In the genomic region with DNA sequence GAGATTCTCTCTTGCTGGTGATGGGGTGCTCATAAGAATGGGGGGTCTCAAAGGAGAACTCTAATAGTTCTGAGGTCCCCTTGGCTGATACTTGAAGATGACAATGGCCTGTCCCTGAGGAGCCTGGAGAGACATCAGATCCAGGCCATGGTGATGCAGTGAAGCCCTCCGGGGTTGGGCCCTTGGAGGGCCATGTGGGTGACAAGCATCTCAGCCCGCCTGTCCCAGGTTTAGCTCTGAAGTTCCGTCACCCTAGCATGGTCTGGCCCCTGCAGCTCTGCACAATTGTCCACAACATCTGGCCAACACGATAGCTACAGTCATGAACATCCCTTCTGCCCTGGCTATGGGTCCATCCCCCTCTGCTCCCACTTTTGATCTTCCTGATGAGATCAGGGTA, we compare ENCODE assay signal across 28 cellular contexts.
"Had no signal": no experiment of that assay in that cellular context is flagged by ENCODE, and none has a peak within 500 bp of the region (broad histone marks: within the 10 kb centered on the region; RNA-seq: fewer than 3 reads in every experiment).

No MANE protein-coding gene starts in this region.

- H3K9ac ChIP-seq: parathyroid adenoma had no signal

- H3K27ac ChIP-seq: colonic mucosa, esophagus muscularis mucosa, foreskin keratinocyte, gastroesophageal sphincter, heart left ventricle, hepatocyte, left lung, parathyroid adenoma, suprapubic skin, transverse colon had no signal

- H3K4me1 ChIP-seq: colonic mucosa, esophagus muscularis mucosa, foreskin keratinocyte, gastroesophageal sphincter, parathyroid adenoma, suprapubic skin, transverse colon had no signal

- DNase-seq: colonic mucosa; effector memory CD4-positive, alpha-beta T cell; foreskin keratinocyte; heart left ventricle; left cardiac atrium; left lung; mesenchymal stem cell; mucosa of descending colon; naive B cell; stimulated activated CD4-positive, alpha-beta T cell treated with anti-CD3 and anti-CD28 coated beads, Interleukin-12 subunit alpha, Interleukin-12 subunit beta, amount 100 ng/mL, for 4 hours; stimulated activated CD4-positive, alpha-beta T cell treated with anti-CD3 and anti-CD28 coated beads, Interleukin-4, amount 100 ng/mL, for 1 hour; stimulated activated naive CD4-positive, alpha-beta T cell; transverse colon had no signal

- H2AFZ ChIP-seq: hepatocyte, parathyroid adenoma had no signal

- H3K4me2 ChIP-seq: hepatocyte, smooth muscle cell had no signal

- H3K36me3 Mint-ChIP-seq: natural killer cell treated with Interleukin-12 subunit alpha and Interleukin-12 subunit beta and Interleukin-15 and Interleukin-18, amount 100 ng/mL, for 72 hours had no signal

- ATAC-seq: foreskin keratinocyte, gastroesophageal sphincter, heart left ventricle, left cardiac atrium, left lung, mucosa of descending colon, sciatic nerve had no signal

- H3K36me3 ChIP-seq: colonic mucosa, esophagus muscularis mucosa, gastroesophageal sphincter, heart left ventricle, left lung, suprapubic skin, transverse colon had no signal

- H3K27me3 ChIP-seq: colonic mucosa, esophagus muscularis mucosa, gastroesophageal sphincter, heart left ventricle, hepatocyte, left lung, suprapubic skin, transverse colon had no signal

- H3K4me3 ChIP-seq: colonic mucosa, esophagus muscularis mucosa, gastroesophageal sphincter, heart left ventricle, hepatocyte, left lung, mucosa of descending colon, smooth muscle cell, suprapubic skin, transverse colon had no signal

- FAIRE-seq: endothelial cell of umbilical vein, islet of Langerhans had no signal

- H3K79me2 ChIP-seq: hepatocyte, parathyroid adenoma had no signal

- H3K9me3 ChIP-seq: colonic mucosa, esophagus muscularis mucosa, gastroesophageal sphincter, left lung, mucosa of descending colon, suprapubic skin, transverse colon had no signal

- H3K9me3 Mint-ChIP-seq: dendritic cell treated with granulocyte-macrophage colony-stimulating factor and Interleukin-4, amounts not matched to agents 40 ng/mL and 50 ng/mL, for 4 days; natural killer cell treated with Interleukin-12 subunit alpha and Interleukin-12 subunit beta and Interleukin-15 and Interleukin-18, amount 100 ng/mL, for 72 hours; neural crest cell; stimulated activated naive CD8-positive, alpha-beta T cell treated with anti-CD3 and anti-CD28 coated beads, Interleukin-15, amount 100 ng/mL, for 72 hours had no signal

- H3K27ac Mint-ChIP-seq: mesothelial cell of epicardium; natural killer cell treated with Interleukin-12 subunit alpha and Interleukin-12 subunit beta and Interleukin-15 and Interleukin-18, amount 100 ng/mL, for 72 hours; progenitor cell of endocrine pancreas; stimulated activated naive CD8-positive, alpha-beta T cell treated with anti-CD3 and anti-CD28 coated beads, Interleukin-15, amount 100 ng/mL, for 72 hours had no signal

- H3K4me3 Mint-ChIP-seq: dendritic cell treated with granulocyte-macrophage colony-stimulating factor and Interleukin-4, amounts not matched to agents 40 ng/mL and 50 ng/mL, for 4 days; mesothelial cell of epicardium; naive B cell; natural killer cell treated with Interleukin-12 subunit alpha and Interleukin-12 subunit beta and Interleukin-15 and Interleukin-18, amount 100 ng/mL, for 72 hours; neural crest cell; stimulated activated naive CD8-positive, alpha-beta T cell treated with anti-CD3 and anti-CD28 coated beads, Interleukin-15, amount 100 ng/mL, for 72 hours had no signal
